2 cellular contexts compared by ENCODE assay signal in the genomic region with DNA sequence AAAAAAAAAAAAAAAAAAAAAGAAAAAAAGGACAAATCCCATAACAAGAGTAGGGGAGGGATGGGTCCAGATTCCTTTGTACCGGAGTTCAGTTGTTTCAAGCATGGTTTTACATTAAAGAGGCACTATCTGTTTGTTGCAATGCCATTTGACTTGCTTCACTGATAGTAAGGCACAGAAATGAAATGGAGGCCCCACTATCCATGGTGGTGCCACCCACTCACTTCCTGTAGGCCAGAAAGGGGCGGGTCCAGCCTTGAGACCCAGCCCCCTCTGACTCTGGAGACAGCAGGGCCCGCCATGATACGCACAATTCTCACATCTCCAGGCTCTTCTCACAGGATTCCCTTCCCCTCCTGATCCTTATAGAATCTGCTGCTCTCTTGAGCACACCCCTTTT.
A peak's percentile ranks its signal among the peaks of the same experiment; 100 is the strongest.
TF ChIP-seq lines count a peak whose summit lies in the region.

No MANE protein-coding gene starts in this region.

TF ChIP-seq in HCT116, 20 proteins besides CTCF, POLR2A, EP300 and RAD21:
- no peak for TF ChIP-seq CEBPB (IDR thresholded peaks at IDR 0.05; ENCODE audit: low read depth)
- peak; percentile 49; the same call in 1 of the 2 replicates for TF ChIP-seq EGR1 (IDR thresholded peaks at IDR 0.05; ENCODE audit: low read depth)
- TF ChIP-seq FOSL1 (IDR thresholded peaks at IDR 0.05; ENCODE audit: low read depth) = no peak
- no peak for TF ChIP-seq YY1 (IDR thresholded peaks at IDR 0.05; ENCODE audit: extremely low read depth, insufficient replicate concordance, low read depth, low read length)
- TF ChIP-seq, protein P1, sequence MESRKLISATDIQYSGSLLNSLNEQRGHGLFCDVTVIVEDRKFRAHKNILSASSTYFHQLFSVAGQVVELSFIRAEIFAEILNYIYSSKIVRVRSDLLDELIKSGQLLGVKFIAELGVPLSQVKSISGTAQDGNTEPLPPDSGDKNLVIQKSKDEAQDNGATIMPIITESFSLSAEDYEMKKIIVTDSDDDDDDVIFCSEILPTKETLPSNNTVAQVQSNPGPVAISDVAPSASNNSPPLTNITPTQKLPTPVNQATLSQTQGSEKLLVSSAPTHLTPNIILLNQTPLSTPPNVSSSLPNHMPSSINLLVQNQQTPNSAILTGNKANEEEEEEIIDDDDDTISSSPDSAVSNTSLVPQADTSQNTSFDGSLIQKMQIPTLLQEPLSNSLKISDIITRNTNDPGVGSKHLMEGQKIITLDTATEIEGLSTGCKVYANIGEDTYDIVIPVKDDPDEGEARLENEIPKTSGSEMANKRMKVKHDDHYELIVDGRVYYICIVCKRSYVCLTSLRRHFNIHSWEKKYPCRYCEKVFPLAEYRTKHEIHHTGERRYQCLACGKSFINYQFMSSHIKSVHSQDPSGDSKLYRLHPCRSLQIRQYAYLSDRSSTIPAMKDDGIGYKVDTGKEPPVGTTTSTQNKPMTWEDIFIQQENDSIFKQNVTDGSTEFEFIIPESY (IDR thresholded peaks at IDR 0.05; ENCODE audit: extremely low read depth, insufficient replicate concordance, low read length) = no peak
- TF ChIP-seq, protein P2, sequence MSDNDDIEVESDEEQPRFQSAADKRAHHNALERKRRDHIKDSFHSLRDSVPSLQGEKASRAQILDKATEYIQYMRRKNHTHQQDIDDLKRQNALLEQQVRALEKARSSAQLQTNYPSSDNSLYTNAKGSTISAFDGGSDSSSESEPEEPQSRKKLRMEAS (IDR thresholded peaks at IDR 0.05) = no peak
- TF ChIP-seq TCF7L2 (IDR thresholded peaks at IDR 0.05; ENCODE audit: borderline replicate concordance, extremely low read depth, insufficient read depth, insufficient read length) = no peak
- TF ChIP-seq ELF1 (IDR thresholded peaks at IDR 0.05; ENCODE audit: borderline replicate concordance, low read depth) = no peak
- TF ChIP-seq EZH2phosphoT487 (IDR thresholded peaks at IDR 0.05; ENCODE audit: borderline replicate concordance) = no peak
TF ChIP-seq in HCT116: peak in this region for 1.

TF ChIP-seq in GM12878, 131 proteins besides CTCF, POLR2A, EP300 and RAD21:
- TF ChIP-seq JUNB (IDR thresholded peaks at IDR 0.05) (no peak), YY1 (IDR thresholded peaks at IDR 0.05; ENCODE audit: low read depth, low read length) (0 out of 2 replicates have a peak, but pooled peaks have one; percentile 30), EGR1 (IDR thresholded peaks at IDR 0.05; ENCODE audit: borderline replicate concordance in 1 of 2, low read depth in 2 of 2, low read length in 2 of 2) (peak in 1 of 2 experiments; percentile 29; a peak in 1 of 3 replicates)
